ENCODE assay signal across 11 cellular contexts in genomic region chr7:142383826-142384507, GRCh38.
DNase-seq lines count a peak whose midpoint lies in the region; ATAC-seq, FAIRE-seq and TF ChIP-seq lines count a peak whose summit lies in the region.
"Had no signal": no experiment of that assay in that cellular context is flagged by ENCODE, and none has a peak within 500 bp of the region (broad histone marks: within the 10 kb centered on the region; RNA-seq: fewer than 3 reads in every experiment).

No MANE protein-coding gene starts in this region.

- H2AFZ ChIP-seq in astrocyte (ENCODE audit: low read depth, low read length), result peak overlapping the region; percentile 76

- no peak for TF ChIP-seq POLR2A in vagina (IDR thresholded peaks at IDR 0.05)

- H3K4me3 Mint-ChIP-seq in activated naive CD4-positive, alpha-beta T cell treated with anti-CD3 and anti-CD28 coated beads for 36 hours, result peak overlapping the region; percentile 64
- H3K4me3 Mint-ChIP-seq in astrocyte (ENCODE audit: unreplicated experiment), result no peak overlapping the region
- peak overlapping the region; percentile 64 to 84 for H3K4me3 Mint-ChIP-seq in stimulated activated naive CD8-positive, alpha-beta T cell treated with anti-CD3 and anti-CD28 coated beads, Interleukin-15, amount 100 ng/mL, for 72 hours
- H3K4me3 Mint-ChIP-seq: H9 had no signal

- H3K9me3 Mint-ChIP-seq in activated naive CD4-positive, alpha-beta T cell treated with anti-CD3 and anti-CD28 coated beads for 36 hours, result no peaks in the 10 kb centered on the region
- no peaks in the 10 kb centered on the region for H3K9me3 Mint-ChIP-seq in astrocyte (ENCODE audit: unreplicated experiment)
- no peaks in the 10 kb centered on the region for H3K9me3 Mint-ChIP-seq in stimulated activated naive CD8-positive, alpha-beta T cell treated with anti-CD3 and anti-CD28 coated beads, Interleukin-15, amount 100 ng/mL, for 72 hours
- H3K9me3 Mint-ChIP-seq: H9 had no signal

- H3K4me2 ChIP-seq in astrocyte (ENCODE audit: low read length), result peak overlapping the region; percentile 42

- peak; percentile 80 for ATAC-seq in stimulated activated naive CD8-positive, alpha-beta T cell treated with anti-CD3 and anti-CD28 coated beads, Interleukin-15, amount 100 ng/mL, for 72 hours
- no peak for ATAC-seq in HG03108 (IDR thresholded peaks at IDR 0.05; ENCODE audit: unreplicated experiment)

- CTCF ChIA-PET in activated naive CD4-positive, alpha-beta T cell treated with anti-CD3 and anti-CD28 coated beads for 36 hours (lab: Charles Lee), result interaction anchor here (0.8 to 2.2 kb wide), 23 partner anchors 9 to 619 kb away, joined by 3 to 12 read pairs (median 4); no protein-coding TSS in a partner anchor

- H3K4me1 ChIP-seq in astrocyte (ENCODE audit: insufficient read depth, low read length) (no peaks in the 10 kb centered on the region), vagina (no peaks in the 10 kb centered on the region)

- FAIRE-seq in astrocyte (lab: Jason Lieb, UNC), result no peak

- H4K20me1 ChIP-seq in astrocyte (ENCODE audit: insufficient read depth, low read length), result no peaks in the 10 kb centered on the region

- TF ChIP-seq CTCF in astrocyte (IDR thresholded peaks at IDR 0.05; ENCODE audit: insufficient read depth, low read depth, low read length) (no peak), vagina (IDR thresholded peaks at IDR 0.05) (no peak)

- no peaks in the 10 kb centered on the region for H3K9me3 ChIP-seq in KOPT-K1 (ENCODE audit: insufficient read depth, low read length, poor library complexity, severe bottlenecking)
- no peaks in the 10 kb centered on the region for H3K9me3 ChIP-seq in astrocyte (ENCODE audit: insufficient read depth, low read depth, low read length)
- H3K9me3 ChIP-seq in vagina, result no peaks in the 10 kb centered on the region

- H3K27ac ChIP-seq in KOPT-K1 (ENCODE audit: low read depth, low read length, poor library complexity, severe bottlenecking) (peak overlapping the region; percentile 70), astrocyte (ENCODE audit: low read depth, low read length) (no peak overlapping the region), vagina (no peak overlapping the region)
- H3K27ac ChIP-seq: C4-2B had no signal

- H3K4me3 ChIP-seq in astrocyte (ENCODE audit: insufficient read depth, low read depth, low read length) (no peak overlapping the region), vagina (no peak overlapping the region)

- H3K4me1 Mint-ChIP-seq in activated naive CD4-positive, alpha-beta T cell treated with anti-CD3 and anti-CD28 coated beads for 36 hours (ENCODE audit: low read depth), result peaks cover 26% of the 10 kb centered on the region
- peaks cover 15% of the 10 kb centered on the region for H3K4me1 Mint-ChIP-seq in astrocyte (ENCODE audit: low read depth, unreplicated experiment)
- H3K4me1 Mint-ChIP-seq in stimulated activated naive CD8-positive, alpha-beta T cell treated with anti-CD3 and anti-CD28 coated beads, Interleukin-15, amount 100 ng/mL, for 72 hours, result peaks cover 32% of the 10 kb centered on the region

- peak; percentile 59 for DNase-seq in activated naive CD4-positive, alpha-beta T cell treated with anti-CD3 and anti-CD28 coated beads for 36 hours
- DNase-seq in activated naive CD4-positive, alpha-beta T cell treated with anti-CD3 and anti-CD28 coated beads, Interleukin-2, amount 50 U/mL, for 16 hours, result no peak
- DNase-seq in astrocyte (ENCODE audit: low read depth) (peak; percentile 23), islet precursor cell (no peak), vagina (ENCODE audit: extremely low spot score in 2 of 2) (no peak)
- DNase-seq in stimulated activated naive CD8-positive, alpha-beta T cell treated with anti-CD3 and anti-CD28 coated beads, Interleukin-15, amount 100 ng/mL, for 72 hours, result peak in 1 of 2 donors; percentile 38
- DNase-seq: H9, NCI-H2029 treated with DMSO at 0.1 percent for 48 hours had no signal

- no peaks in the 10 kb centered on the region for H3K36me3 Mint-ChIP-seq in activated naive CD4-positive, alpha-beta T cell treated with anti-CD3 and anti-CD28 coated beads for 36 hours (ENCODE audit: low read depth)
- no peaks in the 10 kb centered on the region for H3K36me3 Mint-ChIP-seq in astrocyte (ENCODE audit: low read depth, unreplicated experiment)

- H3K27ac Mint-ChIP-seq in activated naive CD4-positive, alpha-beta T cell treated with anti-CD3 and anti-CD28 coated beads for 36 hours, result peak overlapping the region; percentile 84
- H3K27ac Mint-ChIP-seq in astrocyte (ENCODE audit: unreplicated experiment), result peak overlapping the region; percentile 14
- peak overlapping the region; percentile 49 to 85 for H3K27ac Mint-ChIP-seq in stimulated activated naive CD8-positive, alpha-beta T cell treated with anti-CD3 and anti-CD28 coated beads, Interleukin-15, amount 100 ng/mL, for 72 hours

- H3K27me3 ChIP-seq in astrocyte (ENCODE audit: insufficient read depth, low read length) (no peaks in the 10 kb centered on the region), vagina (no peaks in the 10 kb centered on the region)

- intact Hi-C loops in activated naive CD4-positive, alpha-beta T cell treated with anti-CD3 and anti-CD28 coated beads for 36 hours (cut with micrococcal nuclease), result loop anchor here (1.0 to 2.0 kb wide), 6 partner anchors 26 to 619 kb away; no protein-coding TSS in a partner anchor
- intact Hi-C loops in vagina (cut with DNase I), result no loop called here

- no peaks in the 10 kb centered on the region for H3K36me3 ChIP-seq in KOPT-K1 (ENCODE audit: insufficient read depth, low read length)
- no peaks in the 10 kb centered on the region for H3K36me3 ChIP-seq in astrocyte (ENCODE audit: insufficient read depth, low read length)
- H3K36me3 ChIP-seq in vagina, result no peaks in the 10 kb centered on the region

- H3K9ac ChIP-seq in astrocyte (ENCODE audit: low read length), result no peak overlapping the region

- no peaks in the 10 kb centered on the region for H3K79me2 ChIP-seq in astrocyte (ENCODE audit: insufficient read depth, low read length)

- no peaks in the 10 kb centered on the region for H3K27me3 Mint-ChIP-seq in activated naive CD4-positive, alpha-beta T cell treated with anti-CD3 and anti-CD28 coated beads for 36 hours (ENCODE audit: low read depth)
- H3K27me3 Mint-ChIP-seq in astrocyte (ENCODE audit: low read depth, unreplicated experiment), result peaks cover 10% of the 10 kb centered on the region
- peaks cover 16% of the 10 kb centered on the region for H3K27me3 Mint-ChIP-seq in stimulated activated naive CD8-positive, alpha-beta T cell treated with anti-CD3 and anti-CD28 coated beads, Interleukin-15, amount 100 ng/mL, for 72 hours

Comparison
In these comparisons a context has a peak if more than half of its experiments do, and no peak if none do; other contexts are left out.
1. DNase-seq: peak in activated naive CD4-positive, alpha-beta T cell treated with anti-CD3 and anti-CD28 coated beads for 36 hours (single experiment) and astrocyte (single experiment); none in activated naive CD4-positive, alpha-beta T cell treated with anti-CD3 and anti-CD28 coated beads, Interleukin-2, amount 50 U/mL, for 16 hours (single experiment), islet precursor cell (single experiment) and vagina (0 of 2).
2. H3K27ac Mint-ChIP-seq: peak in every context shown above with its lines; median percentile 84 in activated naive CD4-positive, alpha-beta T cell treated with anti-CD3 and anti-CD28 coated beads for 36 hours; 67 in stimulated activated naive CD8-positive, alpha-beta T cell treated with anti-CD3 and anti-CD28 coated beads, Interleukin-15, amount 100 ng/mL, for 72 hours; 14 in astrocyte.